17 cellular contexts compared by ENCODE assay signal in the genomic region with DNA sequence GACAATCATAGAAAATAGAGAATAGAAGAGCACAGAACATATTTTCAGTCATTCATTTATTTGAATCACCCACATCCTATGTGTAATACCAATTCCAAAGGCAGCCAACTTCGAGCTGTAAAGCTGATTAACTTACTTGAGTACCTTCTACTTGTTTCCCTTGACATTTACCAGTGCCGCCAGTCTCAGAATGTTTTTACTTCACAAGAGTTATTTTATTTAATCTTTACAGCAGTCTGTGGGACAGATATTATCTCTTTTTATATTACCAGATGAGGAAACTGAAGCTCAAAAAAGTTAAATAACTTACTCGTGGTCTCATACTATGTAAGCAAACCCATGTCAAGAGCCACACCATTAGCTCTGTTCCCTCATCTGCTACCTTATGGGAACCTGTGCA.
"Had no signal": no experiment of that assay in that cellular context is flagged by ENCODE, and none has a peak within 500 bp of the region (broad histone marks: within the 10 kb centered on the region; RNA-seq: fewer than 3 reads in every experiment).

No MANE protein-coding gene starts in this region.

- H3K36me3 ChIP-seq: left ventricle myocardium inferior, lower lobe of right lung, neural progenitor cell, ovary had no signal

- H2AFZ ChIP-seq: neural progenitor cell had no signal

- FAIRE-seq: frontal cortex, kidney, small intestine had no signal

- H3K4me3 Mint-ChIP-seq: memory B cell, mesothelial cell of epicardium, natural killer cell, neural progenitor cell had no signal

- H3K36me3 Mint-ChIP-seq: mesothelial cell of epicardium, neural progenitor cell had no signal

- H3K9me3 Mint-ChIP-seq: memory B cell, mesothelial cell of epicardium, natural killer cell, neural progenitor cell had no signal

- ATAC-seq: left cardiac atrium, lower lobe of right lung, natural killer cell, right cardiac atrium had no signal

- DNase-seq: effector CD8-positive, alpha-beta T cell; kidney; left cardiac atrium; left ventricle myocardium inferior; lower lobe of right lung; natural killer cell; nucleus accumbens; ovary; right cardiac atrium; small intestine; stimulated activated CD4-positive, alpha-beta T cell treated with anti-CD3 and anti-CD28 coated beads, Interleukin-2, amount 100 ng/mL, for 48 hours; trophoblast cell had no signal

- H3K27me3 ChIP-seq: neural progenitor cell, ovary had no signal

- H3K9ac ChIP-seq: neural progenitor cell had no signal

- H3K27ac ChIP-seq: coronary artery, lower lobe of right lung, neural progenitor cell, ovary had no signal

- H3K4me2 ChIP-seq: neural progenitor cell had no signal

- H3K4me1 ChIP-seq: lower lobe of right lung had no signal

- H3K27ac Mint-ChIP-seq: mesothelial cell of epicardium, natural killer cell, neural progenitor cell had no signal

- H3K9me3 ChIP-seq: left ventricle myocardium inferior, lower lobe of right lung, ovary had no signal

- H3K4me3 ChIP-seq: coronary artery, left ventricle myocardium inferior, lower lobe of right lung, neural progenitor cell, ovary had no signal
